Comparison of ENCODE assay signal across 1 cellular context in genomic region chr6:33178755-33179475, GRCh38.
TF ChIP-seq lines count a peak whose summit lies in the region.

No MANE protein-coding gene starts in this region.

TF ChIP-seq in IMR-90, 13 proteins besides CTCF, POLR2A, EP300 and RAD21:
- no peak for TF ChIP-seq FOS (IDR thresholded peaks at IDR 0.05; ENCODE audit: low read depth, low read length)
- no peak for TF ChIP-seq MXI1 (IDR thresholded peaks at IDR 0.05; ENCODE audit: borderline replicate concordance, low read depth, low read length)
- no peak for TF ChIP-seq MAFK (IDR thresholded peaks at IDR 0.05; ENCODE audit: low read depth, low read length)
- no peak for TF ChIP-seq RFX5 (IDR thresholded peaks at IDR 0.05; ENCODE audit: low read depth, low read length)
- no peak for TF ChIP-seq SMC3 (IDR thresholded peaks at IDR 0.05; ENCODE audit: low read depth, low read length)
- no peak for TF ChIP-seq MAZ (IDR thresholded peaks at IDR 0.05; ENCODE audit: borderline replicate concordance, low read depth, low read length)
- no peak for TF ChIP-seq RCOR1 (IDR thresholded peaks at IDR 0.05; ENCODE audit: insufficient replicate concordance, low read length)
- no peak for TF ChIP-seq CHD1 (IDR thresholded peaks at IDR 0.05; ENCODE audit: low read depth, low read length)
